In the genomic region with DNA sequence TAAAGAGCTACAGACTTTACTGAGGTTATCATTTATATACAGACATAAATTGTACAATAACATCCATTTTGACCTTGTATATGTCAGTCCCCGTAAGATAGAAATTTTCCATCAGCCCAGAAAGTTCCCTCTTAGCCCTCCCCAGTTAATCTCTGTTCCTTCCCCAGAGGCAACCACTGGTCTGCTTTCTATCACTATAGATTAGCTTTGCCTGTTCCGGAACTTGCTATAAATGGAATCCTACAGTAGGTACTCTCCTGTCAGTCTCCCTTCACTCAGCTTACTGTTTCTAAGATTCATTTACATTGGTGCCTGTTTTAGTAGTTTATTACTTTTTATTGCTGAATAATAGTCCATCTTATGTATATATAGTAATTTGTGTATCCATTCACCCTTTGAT, we compare ENCODE assay signal across 17 cellular contexts. TPM values are rescaled to one million over a fixed set of nuclear protein-coding genes. Genes with fewer than 3 reads are reported as not detected.
"Had no signal": no experiment of that assay in that cellular context is flagged by ENCODE, and none has a peak within 500 bp of the region (broad histone marks: within the 10 kb centered on the region; RNA-seq: fewer than 3 reads in every experiment).

No MANE protein-coding gene starts in this region.

- H3K27ac Mint-ChIP-seq: activated naive CD4-positive, alpha-beta T cell treated with anti-CD3 and anti-CD28 coated beads, Interleukin-2, amount 50 U/mL, for 24 hours; activated T-cell treated with anti-CD3 and anti-CD28 coated beads, Interleukin-2, amount 50 U/mL, for 72 hours; dendritic cell treated with granulocyte-macrophage colony-stimulating factor and Interleukin-4, amounts not matched to agents 40 ng/mL and 50 ng/mL, for 4 days; memory B cell; naive thymus-derived CD8-positive, alpha-beta T cell had no signal

- H3K27me3 Mint-ChIP-seq: activated naive CD4-positive, alpha-beta T cell treated with anti-CD3 and anti-CD28 coated beads, Interleukin-2, amount 50 U/mL, for 24 hours; memory B cell had no signal

- H3K9me3 ChIP-seq: ovary, psoas muscle, tibial artery had no signal

- H3K4me1 Mint-ChIP-seq: memory B cell had no signal

- H3K4me1 ChIP-seq: foreskin keratinocyte, psoas muscle had no signal

- H3K27ac ChIP-seq: foreskin keratinocyte, ovary, psoas muscle, tibial artery, VCaP had no signal

- H3K36me3 ChIP-seq: ovary, tibial artery had no signal

- H3K4me3 ChIP-seq: ovary, psoas muscle, tibial artery had no signal

- H3K4me3 Mint-ChIP-seq: activated naive CD4-positive, alpha-beta T cell treated with anti-CD3 and anti-CD28 coated beads, Interleukin-2, amount 50 U/mL, for 24 hours; activated T-cell treated with anti-CD3 and anti-CD28 coated beads, Interleukin-2, amount 50 U/mL, for 72 hours; dendritic cell treated with granulocyte-macrophage colony-stimulating factor and Interleukin-4, amounts not matched to agents 40 ng/mL and 50 ng/mL, for 4 days; memory B cell; naive thymus-derived CD8-positive, alpha-beta T cell had no signal

- ATAC-seq: activated T-cell treated with anti-CD3 and anti-CD28 coated beads, Interleukin-2, amount 50 U/mL, for 72 hours; foreskin keratinocyte; naive thymus-derived CD8-positive, alpha-beta T cell had no signal

- DNase-seq: activated CD4-positive, alpha-beta T cell treated with anti-CD3 and anti-CD28 coated beads for 1 hour; activated CD8-positive, alpha-beta memory T cell treated with anti-CD3 and anti-CD28 coated beads for 24 hours; activated T-cell treated with anti-CD3 and anti-CD28 coated beads, Interleukin-2, amount 50 U/mL, for 72 hours; effector CD8-positive, alpha-beta T cell; foreskin keratinocyte; naive thymus-derived CD8-positive, alpha-beta T cell; psoas muscle; stimulated activated naive CD4-positive, alpha-beta T cell; T-helper 1 cell; T-helper 9 cell had no signal

- H3K27me3 ChIP-seq: ovary, tibial artery had no signal

- H3K9me3 Mint-ChIP-seq: activated naive CD4-positive, alpha-beta T cell treated with anti-CD3 and anti-CD28 coated beads, Interleukin-2, amount 50 U/mL, for 24 hours; activated T-cell treated with anti-CD3 and anti-CD28 coated beads, Interleukin-2, amount 50 U/mL, for 72 hours; dendritic cell treated with granulocyte-macrophage colony-stimulating factor and Interleukin-4, amounts not matched to agents 40 ng/mL and 50 ng/mL, for 4 days; memory B cell; naive thymus-derived CD8-positive, alpha-beta T cell had no signal

- H3K36me3 Mint-ChIP-seq: memory B cell had no signal

RNA-seq across cellular contexts. Expression of a gene that starts 54.9 kb away (rescaled TPM):
- total RNA-seq: bronchial epithelial cell had no signal
- polyA plus RNA-seq: foreskin keratinocyte had no signal
